In the genomic region with DNA sequence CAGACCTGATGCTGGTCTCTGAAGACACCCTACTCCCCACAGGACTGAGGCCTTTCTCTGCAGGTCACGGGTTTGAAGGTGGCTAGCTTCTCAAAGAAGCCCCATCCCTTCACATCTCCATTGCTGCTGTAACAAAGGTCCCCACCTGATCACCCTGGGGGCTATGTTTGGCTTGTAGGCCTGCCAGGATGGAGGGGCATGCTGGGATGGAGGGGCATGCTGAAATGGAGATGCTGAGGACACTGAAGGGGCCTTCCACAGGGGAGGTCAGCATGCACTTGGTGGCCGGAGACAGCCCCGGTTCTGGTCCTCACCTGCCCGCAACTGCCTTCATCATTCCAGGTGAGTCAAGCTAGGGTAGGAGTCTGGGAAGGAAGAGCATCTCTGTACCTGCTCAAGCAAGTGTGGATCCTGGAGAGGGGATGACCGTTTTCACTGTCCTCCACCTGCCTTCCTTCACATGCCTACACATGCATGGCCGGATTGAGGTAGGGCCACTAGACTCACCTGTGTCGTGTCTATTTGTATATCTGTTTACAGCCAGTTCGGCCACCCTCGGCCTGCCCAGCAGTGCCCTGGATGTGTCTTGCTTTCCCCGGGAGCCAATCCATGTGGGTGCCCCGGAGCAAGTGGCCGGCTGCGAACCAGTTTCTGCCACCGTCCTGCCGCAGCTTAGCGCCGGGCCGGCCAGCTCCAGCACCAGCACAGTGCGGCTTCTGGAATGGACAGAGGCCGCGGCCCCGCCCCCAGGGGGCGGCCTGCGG, we compare ENCODE assay signal across 9 cellular contexts. TPM values are rescaled to one million over a fixed set of nuclear protein-coding genes. Genes with fewer than 3 reads are reported as not detected.
DNase-seq lines count a peak whose midpoint lies in the region; ATAC-seq and TF ChIP-seq lines count a peak whose summit lies in the region.
"Had no signal": no experiment of that assay in that cellular context is flagged by ENCODE, and none has a peak within 500 bp of the region (broad histone marks: within the 10 kb centered on the region; RNA-seq: fewer than 3 reads in every experiment).

No MANE protein-coding gene starts in this region.

- POLR2A ChIA-PET in RWPE1 (lab: Yijun Ruan, JAX; ENCODE audit: low non-redundant PET): interaction anchor here (0.5 to 1.8 kb wide), 3 partner anchors 17 to 56 kb away, joined by 3 to 6 read pairs (median 5); no protein-coding TSS in a partner anchor

- ATAC-seq in GM19455 (IDR thresholded peaks at IDR 0.05; ENCODE audit: unreplicated experiment) (peak; percentile 4), HG03571 (IDR thresholded peaks at IDR 0.05; ENCODE audit: unreplicated experiment) (no peak), GM19328 (IDR thresholded peaks at IDR 0.05; ENCODE audit: unreplicated experiment) (no peak)
- no peak for ATAC-seq in stimulated activated effector memory CD8-positive, alpha-beta T cell treated with anti-CD3 and anti-CD28 coated beads, Interleukin-12 subunit alpha, Interleukin-12 subunit beta, amount 100 ng/mL, for 72 hours

- H3K27ac ChIP-seq in RWPE1: peak overlapping the region; percentile 67
- H3K27ac ChIP-seq: VCaP had no signal

- CTCF ChIA-PET in RWPE1 (lab: Yijun Ruan, JAX): interaction anchor here (0.6 to 2.4 kb wide), 4 partner anchors 10 to 64 kb away, joined by 3 to 9 read pairs (median 4); no protein-coding TSS in a partner anchor

- peak; percentile 51 for DNase-seq in RWPE1 (ENCODE audit: low spot score)
- no peak for DNase-seq in glutamatergic neuron
- DNase-seq in stimulated activated effector memory CD8-positive, alpha-beta T cell treated with anti-CD3 and anti-CD28 coated beads, Interleukin-12 subunit alpha, Interleukin-12 subunit beta, amount 100 ng/mL, for 72 hours (ENCODE audit: low spot score in 2 of 2): no peak
- no peak for DNase-seq in ecto neural progenitor cell (ENCODE audit: low spot score)
- DNase-seq in NCI-H2196 (lab: John Stamatoyannopoulos, UW; ENCODE audit: unreplicated experiment): no peak

- H3K27ac Mint-ChIP-seq in glutamatergic neuron (ENCODE audit: unreplicated experiment): no peak overlapping the region
- H3K27ac Mint-ChIP-seq in stimulated activated effector memory CD8-positive, alpha-beta T cell treated with anti-CD3 and anti-CD28 coated beads, Interleukin-12 subunit alpha, Interleukin-12 subunit beta, amount 100 ng/mL, for 72 hours: peak overlapping the region; percentile 97

- peaks cover 5% of the 10 kb centered on the region for H3K9me3 Mint-ChIP-seq in glutamatergic neuron (ENCODE audit: unreplicated experiment)
- no peaks in the 10 kb centered on the region for H3K9me3 Mint-ChIP-seq in stimulated activated effector memory CD8-positive, alpha-beta T cell treated with anti-CD3 and anti-CD28 coated beads, Interleukin-12 subunit alpha, Interleukin-12 subunit beta, amount 100 ng/mL, for 72 hours

- H3K36me3 Mint-ChIP-seq in glutamatergic neuron (ENCODE audit: unreplicated experiment): no peaks in the 10 kb centered on the region
- H3K36me3 Mint-ChIP-seq in stimulated activated effector memory CD8-positive, alpha-beta T cell treated with anti-CD3 and anti-CD28 coated beads, Interleukin-12 subunit alpha, Interleukin-12 subunit beta, amount 100 ng/mL, for 72 hours: peaks cover 8% of the 10 kb centered on the region

- peaks cover 7% of the 10 kb centered on the region for H3K27me3 Mint-ChIP-seq in glutamatergic neuron (ENCODE audit: unreplicated experiment)

- no peak for TF ChIP-seq CTCF in RWPE1 (conservative IDR thresholded peaks at IDR 0.05; ENCODE audit: low read depth)
- TF ChIP-seq CTCF in glutamatergic neuron (IDR thresholded peaks at IDR 0.05; ENCODE audit: partially characterized antibody, unreplicated experiment): no peak

- peaks cover 1% of the 10 kb centered on the region for H3K4me1 Mint-ChIP-seq in glutamatergic neuron (ENCODE audit: low read depth, unreplicated experiment)
- H3K4me1 Mint-ChIP-seq in stimulated activated effector memory CD8-positive, alpha-beta T cell treated with anti-CD3 and anti-CD28 coated beads, Interleukin-12 subunit alpha, Interleukin-12 subunit beta, amount 100 ng/mL, for 72 hours: peaks cover 18% of the 10 kb centered on the region

- peak overlapping the region; percentile 93 for H3K4me3 Mint-ChIP-seq in glutamatergic neuron (ENCODE audit: unreplicated experiment)
- peak overlapping the region; percentile 97 for H3K4me3 Mint-ChIP-seq in stimulated activated effector memory CD8-positive, alpha-beta T cell treated with anti-CD3 and anti-CD28 coated beads, Interleukin-12 subunit alpha, Interleukin-12 subunit beta, amount 100 ng/mL, for 72 hours

RNA-seq across cellular contexts. Expression of gene L3MBTL1, which starts 6.0 kb away (rescaled TPM):
- total RNA-seq in glutamatergic neuron (ENCODE audit: unreplicated experiment): 19.9 TPM

RNA-seq across cellular contexts. Expression of gene SGK2, which starts 45.3 kb away (rescaled TPM):
- 0.56 TPM for total RNA-seq in glutamatergic neuron (ENCODE audit: unreplicated experiment)

RNA-seq across cellular contexts. Expression of gene SRSF6, which starts 55.8 kb away (rescaled TPM):
- 161 TPM for total RNA-seq in glutamatergic neuron (ENCODE audit: unreplicated experiment)
